Comparison of ENCODE assay signal across 24 cellular contexts in the genomic region with DNA sequence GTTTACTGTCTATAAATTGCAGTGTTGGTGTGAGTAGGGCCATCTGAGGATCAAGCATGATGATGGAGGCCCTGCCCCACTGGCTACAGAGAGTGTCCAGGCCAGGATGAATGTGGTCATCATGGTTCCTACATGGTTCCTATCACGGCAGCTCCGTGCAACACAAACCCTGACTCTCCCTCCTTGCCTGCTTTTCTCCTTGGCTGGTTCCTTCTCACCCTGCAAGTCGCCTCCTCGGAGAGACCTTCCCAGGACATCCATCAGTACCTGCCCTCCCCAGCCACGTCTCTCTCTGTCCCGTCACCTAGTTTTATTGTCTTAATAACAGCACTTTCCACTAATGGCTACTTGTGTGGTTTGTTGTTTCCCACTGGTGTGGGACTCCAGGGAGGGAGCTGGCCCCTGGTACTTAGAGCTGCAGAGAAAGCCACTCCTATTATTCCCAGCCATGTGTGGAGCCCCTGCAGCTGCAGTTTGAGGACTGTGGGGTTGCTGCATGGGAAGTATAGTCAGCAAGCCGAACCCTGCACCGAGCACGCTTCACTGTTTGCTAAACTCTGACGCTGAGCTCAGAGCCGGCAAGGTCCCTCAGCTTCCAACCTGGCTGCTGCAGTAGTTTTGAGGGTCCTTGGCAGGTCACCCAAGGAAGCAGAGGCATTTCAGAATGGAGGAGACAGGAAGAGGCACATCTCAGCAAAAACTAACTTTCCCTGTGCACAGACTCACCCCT.
A peak's percentile ranks its signal among the peaks of the same experiment; 100 is the strongest.
DNase-seq lines count a peak whose midpoint lies in the region; ATAC-seq and TF ChIP-seq lines count a peak whose summit lies in the region.
"Had no signal": no experiment of that assay in that cellular context is flagged by ENCODE, and none has a peak within 500 bp of the region (broad histone marks: within the 10 kb centered on the region; RNA-seq: fewer than 3 reads in every experiment).

No MANE protein-coding gene starts in this region.

- peaks cover under 1% of the 10 kb centered on the region for H3K9me3 Mint-ChIP-seq in neural progenitor cell
- H3K9me3 Mint-ChIP-seq: activated CD4-positive, alpha-beta T cell treated with anti-CD3 and anti-CD28 coated beads, Interleukin-2, amount 10 ng/mL, durations not matched to agents 24 days and 14 days; activated T-helper 2 cell treated with anti-CD3 and anti-CD28 coated beads, Interferon-gamma antibody, Interleukin-2, Interleukin-4, amounts not matched to agents 10 μg/mL and 5 μg/mL and 100 μg/mL, durations not matched to agents 14 hours and 24 hours and 36 hours; dendritic cell treated with granulocyte-macrophage colony-stimulating factor and Interleukin-4, amounts not matched to agents 40 ng/mL and 50 ng/mL, for 4 days had no signal

- TF ChIP-seq CTCF in coronary artery (IDR thresholded peaks at IDR 0.05) (no peak), neural progenitor cell (IDR thresholded peaks at IDR 0.05) (no peak)

- H3K79me2 ChIP-seq in neural progenitor cell (ENCODE audit: low read depth) = no peaks in the 10 kb centered on the region

- no peaks in the 10 kb centered on the region for H3K9me3 ChIP-seq in BLaER1
- no peaks in the 10 kb centered on the region for H3K9me3 ChIP-seq in neural progenitor cell (ENCODE audit: low read depth)
- H3K9me3 ChIP-seq: gastroesophageal sphincter, upper lobe of right lung had no signal

- no peak overlapping the region for H3K9ac ChIP-seq in BLaER1
- H3K9ac ChIP-seq in neural progenitor cell = no peak overlapping the region

- DNase-seq in DMS79 treated with DMSO at 0.1 percent for 48 hours (lab: John Stamatoyannopoulos, UW) (peak; percentile 73), coronary artery (ENCODE audit: low spot score) (peak; percentile 55), neural progenitor cell (ENCODE audit: low spot score) (no peak), GM19240 (ENCODE audit: insufficient read length, low spot score) (no peak), COR-L47 (lab: John Stamatoyannopoulos, UW) (no peak)
- DNase-seq in activated T-cell treated with anti-CD3 and anti-CD28 coated beads, Interleukin-2, amount 50 U/mL, for 48 hours = no peak
- DNase-seq: activated CD4-positive, alpha-beta T cell treated with anti-CD3 and anti-CD28 coated beads, Interleukin-2, amount 10 ng/mL, durations not matched to agents 24 days and 14 days; GOT3; hippocampal formation; mesendoderm; NCI-H1092 treated with DMSO at 0.1 percent for 48 hours; NCI-H2227 treated with DMSO at 0.1 percent for 48 hours; NCI-H526 treated with DMSO at 0.1 percent for 48 hours; SIG-M5; SW 1271; T-helper 9 cell; upper lobe of right lung had no signal

- no peaks in the 10 kb centered on the region for H3K36me3 ChIP-seq in BLaER1
- no peaks in the 10 kb centered on the region for H3K36me3 ChIP-seq in neural progenitor cell
- H3K36me3 ChIP-seq: gastroesophageal sphincter, upper lobe of right lung had no signal

- H3K27ac ChIP-seq in BLaER1 (no peak overlapping the region), coronary artery (no peak overlapping the region), neural progenitor cell (no peak overlapping the region)
- H3K27ac ChIP-seq: C4-2B, gastroesophageal sphincter, upper lobe of right lung had no signal

- ATAC-seq in GM18867 (IDR thresholded peaks at IDR 0.05; ENCODE audit: unreplicated experiment) = no peak
- ATAC-seq: gastroesophageal sphincter, upper lobe of right lung had no signal

- H3K27me3 ChIP-seq in BLaER1 (no peaks in the 10 kb centered on the region), neural progenitor cell (no peaks in the 10 kb centered on the region)

- no peak overlapping the region for H3K4me3 Mint-ChIP-seq in neural progenitor cell
- H3K4me3 Mint-ChIP-seq: activated CD4-positive, alpha-beta T cell treated with anti-CD3 and anti-CD28 coated beads, Interleukin-2, amount 10 ng/mL, durations not matched to agents 24 days and 14 days; activated naive CD8-positive, alpha-beta T cell; dendritic cell treated with granulocyte-macrophage colony-stimulating factor and Interleukin-4, amounts not matched to agents 40 ng/mL and 50 ng/mL, for 4 days had no signal

- H3K27ac Mint-ChIP-seq in neural progenitor cell = no peak overlapping the region
- H3K27ac Mint-ChIP-seq: activated CD4-positive, alpha-beta T cell treated with anti-CD3 and anti-CD28 coated beads, Interleukin-2, amount 10 ng/mL, durations not matched to agents 24 days and 14 days; activated naive CD8-positive, alpha-beta T cell; activated T-helper 2 cell treated with anti-CD3 and anti-CD28 coated beads, Interferon-gamma antibody, Interleukin-2, Interleukin-4, amounts not matched to agents 10 μg/mL and 5 μg/mL and 100 μg/mL, durations not matched to agents 14 hours and 24 hours and 36 hours; dendritic cell treated with granulocyte-macrophage colony-stimulating factor and Interleukin-4, amounts not matched to agents 40 ng/mL and 50 ng/mL, for 4 days had no signal

- no peaks in the 10 kb centered on the region for H3F3A ChIP-seq in neural progenitor cell (ENCODE audit: low read depth)

- H2AFZ ChIP-seq in neural progenitor cell (replicated peaks) = peak overlapping the region; percentile 34

- peaks cover 30% of the 10 kb centered on the region for H3K4me1 Mint-ChIP-seq in neural progenitor cell
- H3K4me1 Mint-ChIP-seq: activated CD4-positive, alpha-beta T cell treated with anti-CD3 and anti-CD28 coated beads, Interleukin-2, amount 10 ng/mL, durations not matched to agents 24 days and 14 days had no signal

- H3K4me1 ChIP-seq in BLaER1 = peaks cover 12% of the 10 kb centered on the region
- peaks cover 12% of the 10 kb centered on the region for H3K4me1 ChIP-seq in neural progenitor cell
- H3K4me1 ChIP-seq: gastroesophageal sphincter, upper lobe of right lung had no signal

- H3K36me3 Mint-ChIP-seq in neural progenitor cell = no peaks in the 10 kb centered on the region
- H3K36me3 Mint-ChIP-seq: activated naive CD8-positive, alpha-beta T cell had no signal

- H3K4me3 ChIP-seq in BLaER1 (no peak overlapping the region), coronary artery (no peak overlapping the region), neural progenitor cell (no peak overlapping the region)
- H3K4me3 ChIP-seq: gastroesophageal sphincter, upper lobe of right lung had no signal

- no peaks in the 10 kb centered on the region for H4K20me1 ChIP-seq in BLaER1
- no peaks in the 10 kb centered on the region for H4K20me1 ChIP-seq in neural progenitor cell (ENCODE audit: low read depth)

- H3K27me3 Mint-ChIP-seq in neural progenitor cell (ENCODE audit: insufficient read depth, low read depth) = peaks cover 3% of the 10 kb centered on the region

- H3K4me2 ChIP-seq in BLaER1 (peak overlapping the region; percentile 45), neural progenitor cell (peak overlapping the region; percentile 22)

Comparison
In these comparisons a context has a peak if more than half of its experiments do, and no peak if none do; other contexts are left out.
1. DNase-seq: peak in DMS79 treated with DMSO at 0.1 percent for 48 hours (single experiment) and coronary artery (single experiment); none in neural progenitor cell (single experiment), activated T-cell treated with anti-CD3 and anti-CD28 coated beads, Interleukin-2, amount 50 U/mL, for 48 hours (0 of 2), GM19240 (single experiment) and COR-L47 (single experiment).